9 cellular contexts compared by ENCODE assay signal in the genomic region with DNA sequence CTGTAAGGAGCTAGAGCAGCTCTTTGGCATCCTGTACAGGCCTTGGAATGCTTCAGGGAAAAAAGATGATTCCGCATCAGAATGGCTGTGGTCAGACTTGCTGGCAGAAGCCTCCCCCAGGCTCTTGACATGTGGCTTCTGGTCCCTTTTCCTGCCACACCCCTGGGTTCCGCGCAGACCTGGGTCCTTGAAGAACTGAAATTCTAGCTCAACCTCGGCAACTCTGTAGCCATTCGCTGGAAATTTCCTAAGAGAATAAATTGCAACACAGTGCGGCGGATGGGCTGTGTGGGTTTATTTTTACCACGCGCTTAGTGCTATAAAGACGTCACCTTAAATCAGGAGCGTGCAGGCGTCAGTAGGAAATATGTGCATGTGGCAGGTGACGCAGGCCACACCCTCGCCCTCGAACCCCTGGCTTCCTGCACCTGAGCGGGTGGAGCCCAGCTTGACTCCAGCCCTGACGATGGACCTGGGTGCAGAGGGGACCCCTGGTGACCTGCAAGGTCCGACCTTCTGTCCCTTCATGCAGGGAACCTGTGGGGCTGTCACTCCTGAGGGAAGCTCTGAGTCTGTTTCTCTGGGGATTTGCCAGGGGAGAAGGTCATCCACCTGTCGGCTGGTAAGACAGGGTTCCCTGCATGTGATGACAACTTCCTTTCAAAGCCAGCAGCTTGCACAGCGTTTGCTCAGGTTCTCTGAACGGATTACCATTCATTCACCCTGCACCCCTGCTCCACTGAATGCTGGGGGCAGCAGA. TPM values are rescaled to one million over a fixed set of nuclear protein-coding genes. Genes with fewer than 3 reads are reported as not detected.
DNase-seq lines count a peak whose midpoint lies in the region; ATAC-seq and TF ChIP-seq lines count a peak whose summit lies in the region.
"Had no signal": no experiment of that assay in that cellular context is flagged by ENCODE, and none has a peak within 500 bp of the region (broad histone marks: within the 10 kb centered on the region; RNA-seq: fewer than 3 reads in every experiment).

No MANE protein-coding gene starts in this region.

- H3K4me1 ChIP-seq in transverse colon, result peaks cover 0 to 15% (median 8%) of the 10 kb centered on the region in 4 donors

- 28 to 33% methylated on average over 9 to 15 of the region's 21 CpGs for WGBS in transverse colon (ENCODE audit: low coverage in 1 of 2), 2 donors

- TF ChIP-seq EP300 in transverse colon (IDR thresholded peaks at IDR 0.05; ENCODE audit: low read depth), result peak; percentile 30

- no peak overlapping the region for H3K27ac ChIP-seq in transverse colon

- no peak overlapping the region for H3K4me3 Mint-ChIP-seq in activated naive CD4-positive, alpha-beta T cell treated with anti-CD3 and anti-CD28 coated beads for 36 hours
- no peak overlapping the region for H3K4me3 Mint-ChIP-seq in T-helper 1 cell treated with Interleukin-12 subunit alpha and Interleukin-12 subunit beta and Interleukin-4 antibody, amounts not matched to agents 30 μg/mL and 1 μg/mL, for 36 hours
- no peak overlapping the region for H3K4me3 Mint-ChIP-seq in endothelial cell (ENCODE audit: unreplicated experiment)

- no peaks in the 10 kb centered on the region for H3K9me3 Mint-ChIP-seq in activated naive CD4-positive, alpha-beta T cell treated with anti-CD3 and anti-CD28 coated beads for 36 hours
- H3K9me3 Mint-ChIP-seq in T-helper 1 cell treated with Interleukin-12 subunit alpha and Interleukin-12 subunit beta and Interleukin-4 antibody, amounts not matched to agents 30 μg/mL and 1 μg/mL, for 36 hours, result peaks cover 4% of the 10 kb centered on the region
- H3K9me3 Mint-ChIP-seq in endothelial cell (ENCODE audit: unreplicated experiment), result no peaks in the 10 kb centered on the region

- H3K36me3 ChIP-seq in transverse colon, result no peaks in the 10 kb centered on the region

- CTCF ChIA-PET in activated naive CD4-positive, alpha-beta T cell treated with anti-CD3 and anti-CD28 coated beads for 36 hours (lab: Charles Lee), result no interaction called here

- peaks cover 26% of the 10 kb centered on the region for H3K27me3 Mint-ChIP-seq in activated naive CD4-positive, alpha-beta T cell treated with anti-CD3 and anti-CD28 coated beads for 36 hours (ENCODE audit: low read depth)
- peaks cover 38% of the 10 kb centered on the region for H3K27me3 Mint-ChIP-seq in T-helper 1 cell treated with Interleukin-12 subunit alpha and Interleukin-12 subunit beta and Interleukin-4 antibody, amounts not matched to agents 30 μg/mL and 1 μg/mL, for 36 hours (ENCODE audit: low read depth)
- H3K27me3 Mint-ChIP-seq in endothelial cell (ENCODE audit: unreplicated experiment), result peaks cover 8% of the 10 kb centered on the region

- TF ChIP-seq CTCF in transverse colon (IDR thresholded peaks at IDR 0.05) (no peak), endothelial cell (IDR thresholded peaks at IDR 0.05; ENCODE audit: unreplicated experiment) (no peak)

- H3K27ac Mint-ChIP-seq in activated naive CD4-positive, alpha-beta T cell treated with anti-CD3 and anti-CD28 coated beads for 36 hours, result no peak overlapping the region
- peak overlapping the region; percentile 44 for H3K27ac Mint-ChIP-seq in T-helper 1 cell treated with Interleukin-12 subunit alpha and Interleukin-12 subunit beta and Interleukin-4 antibody, amounts not matched to agents 30 μg/mL and 1 μg/mL, for 36 hours
- no peak overlapping the region for H3K27ac Mint-ChIP-seq in endothelial cell (ENCODE audit: unreplicated experiment)

- peaks cover 48% of the 10 kb centered on the region for H3K27me3 ChIP-seq in transverse colon

- ATAC-seq in HG03442 (IDR thresholded peaks at IDR 0.05; ENCODE audit: unreplicated experiment), result no peak
- ATAC-seq: PC-3 had no signal

- intact Hi-C loops in activated naive CD4-positive, alpha-beta T cell treated with anti-CD3 and anti-CD28 coated beads for 36 hours (cut with micrococcal nuclease), result no loop called here
- intact Hi-C loops in transverse colon (cut with DNase I; ENCODE audit: low total_unique reads), result no loop called here

- DNase-seq in activated naive CD4-positive, alpha-beta T cell treated with anti-CD3 and anti-CD28 coated beads for 36 hours, result peak; percentile 38
- no peak for DNase-seq in activated naive CD4-positive, alpha-beta T cell treated with Interleukin-2 at 50 U/mL for 16 hours
- DNase-seq in left kidney (ENCODE audit: low read depth, low spot score) (peak; percentile 22), transverse colon (peak; percentile 61), NCI-H526 treated with DMSO at 0.1 percent for 48 hours (lab: John Stamatoyannopoulos, UW) (no peak), endothelial cell (ENCODE audit: low spot score) (no peak)
- DNase-seq: PC-3 had no signal

- no peaks in the 10 kb centered on the region for H3K9me3 ChIP-seq in transverse colon

- TF ChIP-seq POLR2A in transverse colon (IDR thresholded peaks at IDR 0.05), result no peak

- in situ Hi-C loops in transverse colon (cut with MboI; ENCODE audit: low pct_ligation_motif_present in 1 of 4, low pct_unique_long_range_greater_than_20kb in 1 of 4, low sequenced_read_pairs in 3 of 4), result no loop called here

- no peak overlapping the region for H3K4me3 ChIP-seq in transverse colon

- peaks cover 13% of the 10 kb centered on the region for H3K4me1 Mint-ChIP-seq in activated naive CD4-positive, alpha-beta T cell treated with anti-CD3 and anti-CD28 coated beads for 36 hours (ENCODE audit: low read depth)
- peaks cover 10% of the 10 kb centered on the region for H3K4me1 Mint-ChIP-seq in T-helper 1 cell treated with Interleukin-12 subunit alpha and Interleukin-12 subunit beta and Interleukin-4 antibody, amounts not matched to agents 30 μg/mL and 1 μg/mL, for 36 hours (ENCODE audit: low read depth)
- no peaks in the 10 kb centered on the region for H3K4me1 Mint-ChIP-seq in endothelial cell (ENCODE audit: unreplicated experiment)

- no peaks in the 10 kb centered on the region for H3K36me3 Mint-ChIP-seq in activated naive CD4-positive, alpha-beta T cell treated with anti-CD3 and anti-CD28 coated beads for 36 hours (ENCODE audit: low read depth)
- H3K36me3 Mint-ChIP-seq in T-helper 1 cell treated with Interleukin-12 subunit alpha and Interleukin-12 subunit beta and Interleukin-4 antibody, amounts not matched to agents 30 μg/mL and 1 μg/mL, for 36 hours (ENCODE audit: low read depth), result no peaks in the 10 kb centered on the region
- H3K36me3 Mint-ChIP-seq in endothelial cell (ENCODE audit: low read depth, unreplicated experiment), result no peaks in the 10 kb centered on the region

RNA-seq across cellular contexts. Expression of a gene that starts 46.3 kb away (rescaled TPM):
- total RNA-seq in activated naive CD4-positive, alpha-beta T cell treated with anti-CD3 and anti-CD28 coated beads for 36 hours, result 10 to 100 TPM; 14.4 to 15.2 TPM
- total RNA-seq in transverse colon (100 to 1,000 TPM in 2 of 4 donors, 10 to 100 TPM in 2; 46.8 to 325 (median 112) TPM), endothelial cell (ENCODE audit: unreplicated experiment) (5.3 TPM)

Comparison
In these comparisons a context has a peak if more than half of its experiments do, and no peak if none do; other contexts are left out.
1. DNase-seq: peak in activated naive CD4-positive, alpha-beta T cell treated with anti-CD3 and anti-CD28 coated beads for 36 hours (single experiment), left kidney (single experiment) and transverse colon (single experiment); none in activated naive CD4-positive, alpha-beta T cell treated with Interleukin-2 at 50 U/mL for 16 hours (single experiment), NCI-H526 treated with DMSO at 0.1 percent for 48 hours (single experiment) and endothelial cell (single experiment).